Comparison of ENCODE assay signal across 24 cellular contexts in the genomic region with DNA sequence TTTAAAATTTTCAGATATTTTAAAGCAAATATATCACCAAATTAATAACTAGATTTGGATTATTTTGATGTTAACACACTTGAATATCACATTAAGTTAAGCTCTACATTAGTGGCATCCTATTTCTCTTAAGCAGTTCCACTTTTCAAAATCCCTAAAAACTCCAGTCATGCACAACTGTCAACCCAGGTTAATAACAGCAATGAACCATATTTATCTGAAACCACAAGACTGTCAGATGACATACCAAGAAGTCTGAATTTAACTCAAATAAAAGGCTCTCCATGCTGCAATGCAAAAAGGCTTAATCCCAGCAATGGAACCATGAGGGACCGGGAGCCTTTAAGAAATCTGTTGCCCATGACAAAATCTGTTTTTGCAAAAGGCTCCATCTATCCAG. TPM values are rescaled to one million over a fixed set of nuclear protein-coding genes. Genes with fewer than 3 reads are reported as not detected.
DNase-seq lines count a peak whose midpoint lies in the region; ATAC-seq, FAIRE-seq and TF ChIP-seq lines count a peak whose summit lies in the region.
"Had no signal": no experiment of that assay in that cellular context is flagged by ENCODE, and none has a peak within 500 bp of the region (broad histone marks: within the 10 kb centered on the region; RNA-seq: fewer than 3 reads in every experiment).

No MANE protein-coding gene starts in this region.

- H3K36me3 Mint-ChIP-seq in progenitor cell of endocrine pancreas (ENCODE audit: insufficient read depth): peaks cover 10% of the 10 kb centered on the region

- FAIRE-seq in RCC 7860 (lab: Jason Lieb, UNC): peak; percentile 80
- FAIRE-seq: GM12891, GM18507, K562 had no signal

- DNase-seq in KBM-7 (peak; percentile 39), RCC 7860 (ENCODE audit: low spot score) (no peak), foreskin melanocyte (peak; percentile 41), progenitor cell of endocrine pancreas (ENCODE audit: low spot score, unreplicated experiment) (no peak), activated gamma-delta T cell treated with Interleukin-2 at 50 U/mL for 16 hours (no peak), cortex of kidney (lab: John Stamatoyannopoulos, UW) (no peak)
- DNase-seq: CD8-positive, alpha-beta T cell; DND-41; GF-D8; MG63; NCI-H1092; NCI-H2107; NCI-H226; NCI-H69; RPMI8226; SIG-M5; SW 1271 had no signal

- ATAC-seq in GM18907 (IDR thresholded peaks at IDR 0.05; ENCODE audit: unreplicated experiment) (no peak), GM21737 (IDR thresholded peaks at IDR 0.05; ENCODE audit: unreplicated experiment) (no peak)
- ATAC-seq: CD8-positive, alpha-beta T cell; GM23338; HCT116 had no signal

- H3K27ac Mint-ChIP-seq in progenitor cell of endocrine pancreas: peak overlapping the region; percentile 6
- H3K27ac Mint-ChIP-seq: CD8-positive, alpha-beta T cell; GM23338 had no signal

- H3K27me3 Mint-ChIP-seq in progenitor cell of endocrine pancreas: no peaks in the 10 kb centered on the region

- in situ Hi-C loops in KBM-7 (cut with MboI; ENCODE audit: low pct_unique_long_range_greater_than_20kb, low sequenced_read_pairs): no loop called here

- no peak for TF ChIP-seq CTCF in progenitor cell of endocrine pancreas (IDR thresholded peaks at IDR 0.05; ENCODE audit: unreplicated experiment)

- peaks cover 3% of the 10 kb centered on the region for H3K4me1 Mint-ChIP-seq in progenitor cell of endocrine pancreas (ENCODE audit: low read depth)
- H3K4me1 Mint-ChIP-seq: GM23338 had no signal

- no peak overlapping the region for H3K4me3 Mint-ChIP-seq in progenitor cell of endocrine pancreas (ENCODE audit: low read depth)
- H3K4me3 Mint-ChIP-seq: CD8-positive, alpha-beta T cell; GM23338 had no signal

- peaks cover 3% of the 10 kb centered on the region for H3K9me3 Mint-ChIP-seq in progenitor cell of endocrine pancreas (ENCODE audit: low read depth)
- H3K9me3 Mint-ChIP-seq: GM23338 had no signal

RNA-seq across cellular contexts. Expression of gene FNIP1, which starts 27.5 kb away (rescaled TPM):
- total RNA-seq in progenitor cell of endocrine pancreas: 28.8 and 28.9 TPM in 2 replicates

Comparison
In these comparisons a context has a peak if more than half of its experiments do, and no peak if none do; other contexts are left out.
1. DNase-seq: peak in KBM-7 (single experiment) and foreskin melanocyte (single experiment); none in RCC 7860 (single experiment), progenitor cell of endocrine pancreas (single experiment), activated gamma-delta T cell treated with Interleukin-2 at 50 U/mL for 16 hours (single experiment) and cortex of kidney (single experiment).